ENCODE assay signal across 12 cellular contexts in the genomic region with DNA sequence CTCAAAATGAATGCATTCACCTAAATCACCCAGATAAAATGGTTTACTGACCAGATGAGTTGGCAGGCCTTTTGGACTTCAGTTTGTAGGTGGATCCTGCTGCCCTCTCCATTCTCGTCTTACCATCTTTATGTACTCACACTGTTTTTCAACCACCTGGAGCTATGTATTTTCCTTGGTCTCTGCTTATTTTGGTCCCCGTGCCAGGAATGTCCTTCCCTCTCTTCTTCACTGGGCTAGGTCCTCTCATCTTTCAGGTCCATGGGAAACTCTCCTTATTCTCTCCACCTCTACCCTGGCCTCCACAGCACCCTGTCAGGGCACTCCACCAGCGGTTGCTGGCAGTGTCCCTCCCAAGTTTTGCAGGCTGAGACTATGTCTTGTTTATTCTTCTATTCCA. TPM values are rescaled to one million over a fixed set of nuclear protein-coding genes. Genes with fewer than 3 reads are reported as not detected.
A peak's percentile ranks its signal among the peaks of the same experiment; 100 is the strongest.
DNase-seq lines count a peak whose midpoint lies in the region; FAIRE-seq and TF ChIP-seq lines count a peak whose summit lies in the region.
"Had no signal": no experiment of that assay in that cellular context is flagged by ENCODE, and none has a peak within 500 bp of the region (broad histone marks: within the 10 kb centered on the region; RNA-seq: fewer than 3 reads in every experiment).

No MANE protein-coding gene starts in this region.

- H3K9me3 Mint-ChIP-seq in T-helper 1 cell treated with Interleukin-12 subunit alpha and Interleukin-12 subunit beta and Interleukin-4 antibody, amounts not matched to agents 30 μg/mL and 1 μg/mL, for 36 hours = no peaks in the 10 kb centered on the region
- peaks cover 2% of the 10 kb centered on the region for H3K9me3 Mint-ChIP-seq in astrocyte (ENCODE audit: unreplicated experiment)
- no peaks in the 10 kb centered on the region for H3K9me3 Mint-ChIP-seq in HFFc6

- H3K9me3 ChIP-seq in Karpas-422 (ENCODE audit: low read length) (no peaks in the 10 kb centered on the region), astrocyte (ENCODE audit: insufficient read depth, low read depth, low read length) (no peaks in the 10 kb centered on the region), osteoblast (ENCODE audit: low read depth, low read length) (no peaks in the 10 kb centered on the region)

- no peaks in the 10 kb centered on the region; the same call in 1 of the 2 replicates for H3K9me2 ChIP-seq in Karpas-422 (replicated peaks; ENCODE audit: insufficient read depth, low read length)

- H3K9ac ChIP-seq in Karpas-422 (ENCODE audit: low read length) (no peak overlapping the region), astrocyte (ENCODE audit: low read length) (no peak overlapping the region)

- H3K27me3 ChIP-seq in Karpas-422 (ENCODE audit: low read length) (no peaks in the 10 kb centered on the region), astrocyte (ENCODE audit: insufficient read depth, low read length) (no peaks in the 10 kb centered on the region), osteoblast (ENCODE audit: insufficient read depth, low read length) (peaks cover 44% of the 10 kb centered on the region)

- H3K4me2 ChIP-seq in Karpas-422 (ENCODE audit: low read depth, low read length, poor library complexity, severe bottlenecking) (no peak overlapping the region), astrocyte (ENCODE audit: low read length) (no peak overlapping the region), osteoblast (ENCODE audit: insufficient read depth, low read length) (no peak overlapping the region)

- H3K36me3 ChIP-seq in Karpas-422 (ENCODE audit: insufficient read depth, low read length) (no peaks in the 10 kb centered on the region), astrocyte (ENCODE audit: insufficient read depth, low read length) (no peaks in the 10 kb centered on the region), osteoblast (ENCODE audit: insufficient read depth, low read length) (no peaks in the 10 kb centered on the region)

- 0 out of 2 replicates have a peak overlapping the region, but pooled peaks have one; percentile 28 for H2AFZ ChIP-seq in Karpas-422 (ENCODE audit: low read length)
- no peak overlapping the region for H2AFZ ChIP-seq in astrocyte (ENCODE audit: low read depth, low read length)
- H2AFZ ChIP-seq in osteoblast (ENCODE audit: low read length) = no peak overlapping the region

- peaks cover 58% of the 10 kb centered on the region for H3K4me1 Mint-ChIP-seq in T-helper 1 cell treated with Interleukin-12 subunit alpha and Interleukin-12 subunit beta and Interleukin-4 antibody, amounts not matched to agents 30 μg/mL and 1 μg/mL, for 36 hours (ENCODE audit: low read depth)
- H3K4me1 Mint-ChIP-seq in astrocyte (ENCODE audit: low read depth, unreplicated experiment) (peaks cover 14% of the 10 kb centered on the region), HFFc6 (ENCODE audit: low read depth) (peaks cover 12% of the 10 kb centered on the region)

- no peaks in the 10 kb centered on the region for H3K27me3 Mint-ChIP-seq in T-helper 1 cell treated with Interleukin-12 subunit alpha and Interleukin-12 subunit beta and Interleukin-4 antibody, amounts not matched to agents 30 μg/mL and 1 μg/mL, for 36 hours (ENCODE audit: low read depth)
- H3K27me3 Mint-ChIP-seq in astrocyte (ENCODE audit: low read depth, unreplicated experiment) (no peaks in the 10 kb centered on the region), HFFc6 (ENCODE audit: insufficient read depth) (peaks cover 9% of the 10 kb centered on the region)

- FAIRE-seq in astrocyte (lab: Jason Lieb, UNC) = no peak
- FAIRE-seq: A204.1, H1 had no signal

- H4K20me1 ChIP-seq in Karpas-422 (ENCODE audit: insufficient read depth, low read depth, low read length) = no peaks in the 10 kb centered on the region
- H4K20me1 ChIP-seq in astrocyte (ENCODE audit: insufficient read depth, low read length) = no peaks in the 10 kb centered on the region
- H4K20me1 ChIP-seq in osteoblast (ENCODE audit: insufficient read depth, low read length) = no peaks in the 10 kb centered on the region

- TF ChIP-seq CTCF in astrocyte (IDR thresholded peaks at IDR 0.05; ENCODE audit: insufficient read depth, low read depth, low read length) (no peak), osteoblast (IDR thresholded peaks at IDR 0.05; ENCODE audit: extremely low read depth, low read depth, low read length) (no peak), HFFc6 (IDR thresholded peaks at IDR 0.05) (no peak)

- H3K4me3 Mint-ChIP-seq in T-helper 1 cell treated with Interleukin-12 subunit alpha and Interleukin-12 subunit beta and Interleukin-4 antibody, amounts not matched to agents 30 μg/mL and 1 μg/mL, for 36 hours = peak overlapping the region; percentile 97
- H3K4me3 Mint-ChIP-seq in astrocyte (ENCODE audit: unreplicated experiment) = peak overlapping the region; percentile 21
- H3K4me3 Mint-ChIP-seq in HFFc6 = no peak overlapping the region

- peaks cover 37% of the 10 kb centered on the region for H3K36me3 Mint-ChIP-seq in T-helper 1 cell treated with Interleukin-12 subunit alpha and Interleukin-12 subunit beta and Interleukin-4 antibody, amounts not matched to agents 30 μg/mL and 1 μg/mL, for 36 hours (ENCODE audit: low read depth)
- H3K36me3 Mint-ChIP-seq in astrocyte (ENCODE audit: low read depth, unreplicated experiment) (no peaks in the 10 kb centered on the region), HFFc6 (ENCODE audit: low read depth) (no peaks in the 10 kb centered on the region)

- peaks cover 63% of the 10 kb centered on the region for H3K4me1 ChIP-seq in Karpas-422 (ENCODE audit: low read length)
- no peaks in the 10 kb centered on the region for H3K4me1 ChIP-seq in astrocyte (ENCODE audit: insufficient read depth, low read length)
- H3K4me1 ChIP-seq in osteoblast (ENCODE audit: insufficient read depth, low read length) = no peaks in the 10 kb centered on the region

- no peak overlapping the region for H3K4me3 ChIP-seq in Karpas-422 (ENCODE audit: low read length)
- H3K4me3 ChIP-seq in astrocyte (ENCODE audit: insufficient read depth, low read depth, low read length) = no peak overlapping the region
- no peak overlapping the region for H3K4me3 ChIP-seq in osteoblast (ENCODE audit: insufficient read depth, low read length)

- H3K27ac Mint-ChIP-seq in T-helper 1 cell treated with Interleukin-12 subunit alpha and Interleukin-12 subunit beta and Interleukin-4 antibody, amounts not matched to agents 30 μg/mL and 1 μg/mL, for 36 hours = peak overlapping the region; percentile 76
- no peak overlapping the region for H3K27ac Mint-ChIP-seq in astrocyte (ENCODE audit: unreplicated experiment)
- H3K27ac Mint-ChIP-seq in HFFc6 = no peak overlapping the region

- H3K79me2 ChIP-seq in Karpas-422 (ENCODE audit: low read length) (no peaks in the 10 kb centered on the region), astrocyte (ENCODE audit: insufficient read depth, low read length) (no peaks in the 10 kb centered on the region), osteoblast (ENCODE audit: insufficient read depth, low read length) (no peaks in the 10 kb centered on the region)

- DNase-seq in T-helper 1 cell = no peak
- DNase-seq in Karpas-422 = no peak
- DNase-seq in astrocyte (ENCODE audit: low read depth) = no peak
- DNase-seq in osteoblast (ENCODE audit: insufficient read length, low spot score, missing footprints) = peak; percentile 73
- no peak for DNase-seq in NCI-H345 treated with DMSO at 0.1 percent for 48 hours (lab: John Stamatoyannopoulos, UW; ENCODE audit: unreplicated experiment)
- no peak for DNase-seq in HFFc6
- no peak for DNase-seq in UCSD-AML1 (lab: John Stamatoyannopoulos, UW; ENCODE audit: unreplicated experiment)
- DNase-seq: DMS153, hippocampal formation had no signal

- no peak overlapping the region for H3K27ac ChIP-seq in Karpas-422 (ENCODE audit: low read length)
- H3K27ac ChIP-seq in astrocyte (ENCODE audit: low read depth, low read length) = no peak overlapping the region
- H3K27ac ChIP-seq in osteoblast (ENCODE audit: low read depth, low read length) = no peak overlapping the region

RNA-seq across cellular contexts. Expression of gene GPRIN3, which starts 2.6 kb away (rescaled TPM):
- 0.40 and 0.63 TPM in 2 replicates for total RNA-seq in Karpas-422 (2014; rRNA removed; shearing (Covaris generic); ENCODE audit: low replicate concordance)
- total RNA-seq in astrocyte = 2.6 and 6.9 TPM in 2 replicates
- total RNA-seq in osteoblast = under 0.01 and 0.29 TPM in 2 replicates
- under 1 TPM; under 0.01 to 0.28 (median 0.04) TPM for total RNA-seq in HFFc6 (2021; fragmentation: NEBNext Ultra II Directional; extraction: Animal tissue kit (Norgen Biotek cat#: 25700))
